Comparison of ENCODE assay signal across 1 cellular context in the genomic region with DNA sequence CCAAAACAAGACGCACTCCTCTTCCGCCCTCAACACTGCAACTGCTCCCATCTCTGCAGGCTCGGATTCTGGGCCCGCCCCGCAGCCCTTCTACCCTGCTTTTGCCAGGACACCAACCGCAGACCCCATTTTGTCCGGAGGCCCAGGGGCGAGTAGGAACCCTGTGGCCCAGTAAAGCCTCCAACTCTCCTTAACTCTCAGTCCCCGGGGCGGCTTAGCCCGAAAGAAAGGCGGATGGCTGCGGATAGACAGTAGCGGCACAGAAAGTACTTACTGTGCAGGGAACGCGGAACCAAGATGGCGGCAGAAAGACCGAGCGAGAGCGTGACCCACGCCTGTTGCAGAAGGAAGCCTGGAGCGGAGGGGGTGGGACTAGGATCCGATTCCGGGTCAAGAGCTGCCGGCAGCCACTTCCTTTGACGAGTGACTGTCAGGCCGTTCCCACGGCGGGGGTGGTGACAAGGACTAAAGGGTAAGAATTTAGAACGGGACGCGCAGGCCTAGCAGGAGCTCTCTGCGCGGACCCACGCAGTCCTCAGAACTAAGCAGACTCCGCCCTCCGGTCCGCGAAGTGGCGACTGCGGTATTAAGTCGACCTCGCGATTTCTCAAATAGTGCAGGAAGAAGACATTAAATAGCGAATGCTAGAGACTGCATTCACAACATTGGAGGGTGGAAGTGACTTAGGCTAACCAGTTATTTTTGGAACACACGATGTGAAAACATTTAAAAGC.
TF ChIP-seq lines count a peak whose summit lies in the region.

Gene NACA (minus strand): TSS at position 311 of the 734 bp plus-strand sequence. CDS start 778 bp downstream, outside the sequence.

TF ChIP-seq in HepG2, 621 proteins besides CTCF, POLR2A, EP300 and RAD21 (continued from another document and continues in another):
- TF ChIP-seq, protein P1, sequence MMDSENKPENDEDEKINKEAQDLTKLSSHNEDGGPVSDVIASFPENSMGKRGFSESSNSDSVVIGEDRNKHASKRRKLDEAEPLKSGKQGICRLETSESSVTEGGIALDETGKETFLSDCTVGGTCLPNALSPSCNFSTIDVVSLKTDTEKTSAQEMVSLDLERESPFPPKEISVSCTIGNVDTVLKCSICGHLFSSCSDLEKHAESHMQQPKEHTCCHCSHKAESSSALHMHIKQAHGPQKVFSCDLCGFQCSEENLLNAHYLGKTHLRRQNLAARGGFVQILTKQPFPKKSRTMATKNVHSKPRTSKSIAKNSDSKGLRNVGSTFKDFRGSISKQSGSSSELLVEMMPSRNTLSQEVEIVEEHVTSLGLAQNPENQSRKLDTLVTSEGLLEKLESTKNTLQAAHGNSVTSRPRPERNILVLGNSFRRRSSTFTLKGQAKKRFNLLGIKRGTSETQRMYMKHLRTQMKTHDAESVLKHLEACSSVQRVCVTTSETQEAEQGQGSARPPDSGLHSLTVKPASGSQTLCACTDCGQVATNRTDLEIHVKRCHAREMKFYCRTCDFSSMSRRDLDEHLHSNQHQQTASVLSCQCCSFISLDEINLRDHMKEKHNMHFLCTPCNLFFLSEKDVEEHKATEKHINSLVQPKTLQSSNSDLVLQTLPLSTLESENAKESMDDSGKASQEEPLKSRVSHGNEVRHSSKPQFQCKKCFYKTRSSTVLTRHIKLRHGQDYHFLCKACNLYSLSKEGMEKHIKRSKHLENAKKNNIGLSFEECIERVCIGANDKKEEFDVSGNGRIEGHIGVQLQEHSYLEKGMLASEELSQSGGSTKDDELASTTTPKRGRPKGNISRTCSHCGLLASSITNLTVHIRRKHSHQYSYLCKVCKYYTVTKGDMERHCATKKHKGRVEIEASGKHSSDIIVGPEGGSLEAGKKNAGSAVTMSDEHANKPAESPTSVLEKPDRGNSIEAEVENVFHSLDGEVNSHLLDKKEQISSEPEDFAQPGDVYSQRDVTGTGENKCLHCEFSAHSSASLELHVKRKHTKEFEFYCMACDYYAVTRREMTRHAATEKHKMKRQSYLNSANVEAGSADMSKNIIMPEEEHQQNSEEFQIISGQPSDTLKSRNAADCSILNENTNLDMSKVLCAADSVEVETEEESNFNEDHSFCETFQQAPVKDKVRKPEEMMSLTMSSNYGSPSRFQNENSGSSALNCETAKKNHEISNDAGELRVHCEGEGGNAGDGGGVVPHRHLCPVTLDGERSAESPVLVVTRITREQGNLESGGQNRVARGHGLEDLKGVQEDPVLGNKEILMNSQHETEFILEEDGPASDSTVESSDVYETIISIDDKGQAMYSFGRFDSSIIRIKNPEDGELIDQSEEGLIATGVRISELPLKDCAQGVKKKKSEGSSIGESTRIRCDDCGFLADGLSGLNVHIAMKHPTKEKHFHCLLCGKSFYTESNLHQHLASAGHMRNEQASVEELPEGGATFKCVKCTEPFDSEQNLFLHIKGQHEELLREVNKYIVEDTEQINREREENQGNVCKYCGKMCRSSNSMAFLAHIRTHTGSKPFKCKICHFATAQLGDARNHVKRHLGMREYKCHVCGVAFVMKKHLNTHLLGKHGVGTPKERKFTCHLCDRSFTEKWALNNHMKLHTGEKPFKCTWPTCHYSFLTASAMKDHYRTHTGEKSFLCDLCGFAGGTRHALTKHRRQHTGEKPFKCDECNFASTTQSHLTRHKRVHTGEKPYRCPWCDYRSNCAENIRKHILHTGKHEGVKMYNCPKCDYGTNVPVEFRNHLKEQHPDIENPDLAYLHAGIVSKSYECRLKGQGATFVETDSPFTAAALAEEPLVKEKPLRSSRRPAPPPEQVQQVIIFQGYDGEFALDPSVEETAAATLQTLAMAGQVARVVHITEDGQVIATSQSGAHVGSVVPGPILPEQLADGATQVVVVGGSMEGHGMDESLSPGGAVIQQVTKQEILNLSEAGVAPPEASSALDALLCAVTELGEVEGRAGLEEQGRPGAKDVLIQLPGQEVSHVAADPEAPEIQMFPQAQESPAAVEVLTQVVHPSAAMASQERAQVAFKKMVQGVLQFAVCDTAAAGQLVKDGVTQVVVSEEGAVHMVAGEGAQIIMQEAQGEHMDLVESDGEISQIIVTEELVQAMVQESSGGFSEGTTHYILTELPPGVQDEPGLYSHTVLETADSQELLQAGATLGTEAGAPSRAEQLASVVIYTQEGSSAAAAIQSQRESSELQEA (CRISPR knock-in tag; IDR thresholded peaks at IDR 0.05; ENCODE audit: not compliant biosample characterization): no peak
- TF ChIP-seq ZGPAT (CRISPR knock-in tag; IDR thresholded peaks at IDR 0.05) (peak; percentile 97), HMG20B (CRISPR knock-in tag; conservative IDR thresholded peaks at IDR 0.05) (peak; percentile 53; the same call in 1 of the 2 replicates), TP53 (CRISPR knock-in tag; conservative IDR thresholded peaks at IDR 0.05) (peak; percentile 62; the same call in 1 of the 2 replicates), DNMT3B (CRISPR knock-in tag; conservative IDR thresholded peaks at IDR 0.05) (0 out of 2 replicates have a peak, but pooled peaks have one; percentile 57), CAMTA2 (CRISPR knock-in tag; IDR thresholded peaks at IDR 0.05; ENCODE audit: borderline replicate concordance) (peak; percentile 89; the same call in 1 of the 2 replicates), ZBTB33 (CRISPR knock-in tag; IDR thresholded peaks at IDR 0.05) (peak; percentile 6; the same call in 1 of the 2 replicates), ZNF326 (CRISPR knock-in tag; IDR thresholded peaks at IDR 0.05; ENCODE audit: borderline replicate concordance) (no peak), SMARCE1 (IDR thresholded peaks at IDR 0.05; ENCODE audit: borderline replicate concordance) (no peak), FOXP1 (IDR thresholded peaks at IDR 0.05) (no peak), FOXP1 (CRISPR knock-in tag; IDR thresholded peaks at IDR 0.05) (0 out of 2 replicates have a peak, but pooled peaks have one; percentile 12), ZNF547 (CRISPR knock-in tag; IDR thresholded peaks at IDR 0.05) (0 out of 2 replicates have a peak, but pooled peaks have one; percentile 29), YY1 (IDR thresholded peaks at IDR 0.05; ENCODE audit: insufficient read depth, insufficient replicate concordance, low read depth, low read length) (peak; percentile 98), CEBPG (CRISPR knock-in tag; IDR thresholded peaks at IDR 0.05) (peak; percentile 43), ZNF251 (CRISPR knock-in tag; IDR thresholded peaks at IDR 0.05) (no peak), SAP130 (CRISPR knock-in tag; IDR thresholded peaks at IDR 0.05; ENCODE audit: low read depth) (peak; percentile 99), ZSCAN21 (CRISPR knock-in tag; IDR thresholded peaks at IDR 0.05; ENCODE audit: borderline replicate concordance) (peak; percentile 70; the same call in 1 of the 2 replicates), ZNF629 (CRISPR knock-in tag; conservative IDR thresholded peaks at IDR 0.05) (no peak), NFIC (IDR thresholded peaks at IDR 0.05; ENCODE audit: low read length) (no peak), IKZF1 (IDR thresholded peaks at IDR 0.05) (no peak), MAFK (conservative IDR thresholded peaks at IDR 0.05 in 1 of 2, IDR thresholded peaks at IDR 0.05 in 1 of 2; ENCODE audit: low read length in 2 of 2) (no peak), ZNF737 (CRISPR knock-in tag; IDR thresholded peaks at IDR 0.05; ENCODE audit: borderline replicate concordance) (no peak; the same call in 1 of the 2 replicates), THYN1 (CRISPR knock-in tag; IDR thresholded peaks at IDR 0.05; ENCODE audit: borderline replicate concordance, low read depth) (no peak), ZSCAN30 (CRISPR knock-in tag; IDR thresholded peaks at IDR 0.05) (no peak), SOX13 (IDR thresholded peaks at IDR 0.05) (no peak), SOX13 (CRISPR knock-in tag; conservative IDR thresholded peaks at IDR 0.05 in 1 of 2, IDR thresholded peaks at IDR 0.05 in 1 of 2) (peak in 1 of 2 experiments; percentile 36; a peak in 1 of 4 replicates), SMAD1 (CRISPR knock-in tag; IDR thresholded peaks at IDR 0.05; ENCODE audit: borderline replicate concordance, low read depth) (peak; percentile 93; the same call in 1 of the 2 replicates), ZSCAN25 (CRISPR knock-in tag; IDR thresholded peaks at IDR 0.05) (peak; percentile 88), ZNF160 (CRISPR knock-in tag; IDR thresholded peaks at IDR 0.05) (no peak; the same call in 1 of the 2 replicates), TMF1 (CRISPR knock-in tag; IDR thresholded peaks at IDR 0.05; ENCODE audit: low read depth) (peak; percentile 34; the same call in 1 of the 2 replicates), KDM2A (CRISPR knock-in tag; IDR thresholded peaks at IDR 0.05; ENCODE audit: borderline replicate concordance, low read depth) (peak; percentile 90; the same call in 1 of the 2 replicates), ETV5 (CRISPR knock-in tag; IDR thresholded peaks at IDR 0.05; ENCODE audit: borderline replicate concordance) (peak; percentile 66; the same call in 1 of the 2 replicates)
- TF ChIP-seq, protein P2, sequence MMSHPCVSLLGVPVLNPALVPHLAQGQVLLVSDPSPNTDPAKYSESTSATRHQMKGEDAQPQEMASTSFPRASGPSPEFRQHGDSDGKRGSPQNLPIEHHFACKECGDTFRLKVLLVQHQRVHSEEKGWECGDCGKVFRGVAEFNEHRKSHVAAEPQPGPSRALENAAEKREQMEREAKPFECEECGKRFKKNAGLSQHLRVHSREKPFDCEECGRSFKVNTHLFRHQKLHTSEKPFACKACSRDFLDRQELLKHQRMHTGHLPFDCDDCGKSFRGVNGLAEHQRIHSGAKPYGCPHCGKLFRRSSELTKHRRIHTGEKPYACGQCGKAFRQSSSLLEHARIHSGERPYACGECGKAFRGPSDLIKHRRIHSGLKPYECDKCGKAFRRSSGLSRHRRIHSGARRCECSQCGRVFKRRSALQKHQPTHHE (CRISPR knock-in tag; IDR thresholded peaks at IDR 0.05; ENCODE audit: borderline replicate concordance): peak; percentile 68; the same call in 1 of the 2 replicates
- TF ChIP-seq, protein P3, sequence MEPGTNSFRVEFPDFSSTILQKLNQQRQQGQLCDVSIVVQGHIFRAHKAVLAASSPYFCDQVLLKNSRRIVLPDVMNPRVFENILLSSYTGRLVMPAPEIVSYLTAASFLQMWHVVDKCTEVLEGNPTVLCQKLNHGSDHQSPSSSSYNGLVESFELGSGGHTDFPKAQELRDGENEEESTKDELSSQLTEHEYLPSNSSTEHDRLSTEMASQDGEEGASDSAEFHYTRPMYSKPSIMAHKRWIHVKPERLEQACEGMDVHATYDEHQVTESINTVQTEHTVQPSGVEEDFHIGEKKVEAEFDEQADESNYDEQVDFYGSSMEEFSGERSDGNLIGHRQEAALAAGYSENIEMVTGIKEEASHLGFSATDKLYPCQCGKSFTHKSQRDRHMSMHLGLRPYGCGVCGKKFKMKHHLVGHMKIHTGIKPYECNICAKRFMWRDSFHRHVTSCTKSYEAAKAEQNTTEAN (CRISPR knock-in tag; conservative IDR thresholded peaks at IDR 0.05): no peak
- TF ChIP-seq, protein P4, sequence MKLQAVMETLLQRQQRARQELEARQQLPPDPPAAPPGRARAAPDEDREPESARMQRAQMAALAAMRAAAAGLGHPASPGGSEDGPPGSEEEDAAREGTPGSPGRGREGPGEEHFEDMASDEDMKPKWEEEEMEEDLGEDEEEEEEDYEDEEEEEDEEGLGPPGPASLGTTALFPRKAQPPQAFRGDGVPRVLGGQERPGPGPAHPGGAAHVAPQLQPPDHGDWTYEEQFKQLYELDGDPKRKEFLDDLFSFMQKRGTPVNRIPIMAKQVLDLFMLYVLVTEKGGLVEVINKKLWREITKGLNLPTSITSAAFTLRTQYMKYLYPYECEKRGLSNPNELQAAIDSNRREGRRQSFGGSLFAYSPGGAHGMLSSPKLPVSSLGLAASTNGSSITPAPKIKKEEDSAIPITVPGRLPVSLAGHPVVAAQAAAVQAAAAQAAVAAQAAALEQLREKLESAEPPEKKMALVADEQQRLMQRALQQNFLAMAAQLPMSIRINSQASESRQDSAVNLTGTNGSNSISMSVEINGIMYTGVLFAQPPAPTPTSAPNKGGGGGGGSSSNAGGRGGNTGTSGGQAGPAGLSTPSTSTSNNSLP (IDR thresholded peaks at IDR 0.05; ENCODE audit: low read depth, low read length): peak; percentile 21; the same call in 1 of the 2 replicates
- TF ChIP-seq, protein P5, sequence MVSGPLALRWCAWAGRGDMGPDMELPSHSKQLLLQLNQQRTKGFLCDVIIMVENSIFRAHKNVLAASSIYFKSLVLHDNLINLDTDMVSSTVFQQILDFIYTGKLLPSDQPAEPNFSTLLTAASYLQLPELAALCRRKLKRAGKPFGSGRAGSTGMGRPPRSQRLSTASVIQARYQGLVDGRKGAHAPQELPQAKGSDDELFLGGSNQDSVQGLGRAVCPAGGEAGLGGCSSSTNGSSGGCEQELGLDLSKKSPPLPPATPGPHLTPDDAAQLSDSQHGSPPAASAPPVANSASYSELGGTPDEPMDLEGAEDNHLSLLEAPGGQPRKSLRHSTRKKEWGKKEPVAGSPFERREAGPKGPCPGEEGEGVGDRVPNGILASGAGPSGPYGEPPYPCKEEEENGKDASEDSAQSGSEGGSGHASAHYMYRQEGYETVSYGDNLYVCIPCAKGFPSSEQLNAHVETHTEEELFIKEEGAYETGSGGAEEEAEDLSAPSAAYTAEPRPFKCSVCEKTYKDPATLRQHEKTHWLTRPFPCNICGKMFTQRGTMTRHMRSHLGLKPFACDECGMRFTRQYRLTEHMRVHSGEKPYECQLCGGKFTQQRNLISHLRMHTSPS (CRISPR knock-in tag; IDR thresholded peaks at IDR 0.05; ENCODE audit: low read depth): no peak
- TF ChIP-seq, protein P6, sequence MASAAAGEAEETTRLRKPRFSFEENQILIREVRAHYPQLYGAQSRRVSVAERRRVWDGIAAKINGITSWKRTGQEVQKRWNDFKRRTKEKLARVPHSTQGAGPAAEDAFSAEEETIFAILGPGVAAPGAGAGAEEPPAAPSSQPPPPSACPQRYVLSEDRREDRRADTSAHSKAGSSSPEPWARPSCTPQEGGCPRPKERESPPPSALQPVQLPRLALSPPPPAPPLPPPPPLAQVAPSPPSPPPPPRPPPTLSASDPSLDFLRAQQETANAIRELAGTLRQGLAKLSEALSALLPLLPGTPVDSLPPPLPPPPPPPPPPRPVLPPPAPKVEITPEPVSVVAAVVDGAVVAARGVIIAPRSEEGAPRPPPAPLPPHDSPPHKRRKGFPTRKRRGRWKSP (CRISPR knock-in tag; IDR thresholded peaks at IDR 0.05): peak; percentile 75
